Comparison of ENCODE assay signal across 10 cellular contexts in genomic region chr19:14550201-14550754, GRCh38. TPM values are rescaled to one million over a fixed set of nuclear protein-coding genes. Genes with fewer than 3 reads are reported as not detected.
DNase-seq lines count a peak whose midpoint lies in the region; ATAC-seq, FAIRE-seq and TF ChIP-seq lines count a peak whose summit lies in the region.
"Had no signal": no experiment of that assay in that cellular context is flagged by ENCODE, and none has a peak within 500 bp of the region (broad histone marks: within the 10 kb centered on the region; RNA-seq: fewer than 3 reads in every experiment).

No MANE protein-coding gene starts in this region.

- ATAC-seq in HG03521 (IDR thresholded peaks at IDR 0.05; ENCODE audit: unreplicated experiment): no peak
- ATAC-seq: left lung had no signal

- dilution Hi-C loops in keratinocyte (cut with MboI; ENCODE audit: extremely low pct_ligation_motif_present, low sequenced_read_pairs): no loop called here

- H3K27me3 ChIP-seq in keratinocyte (ENCODE audit: control insufficient read depth, extremely low read depth, insufficient read depth, low read length): no peaks in the 10 kb centered on the region
- H3K27me3 ChIP-seq: left lung had no signal

- FAIRE-seq in keratinocyte (lab: Jason Lieb, UNC): peak; percentile 34

- no peaks in the 10 kb centered on the region for H3K27me3 Mint-ChIP-seq in activated CD4-positive, alpha-beta memory T cell treated with anti-CD3 and anti-CD28 coated beads for 36 hours
- no peaks in the 10 kb centered on the region for H3K27me3 Mint-ChIP-seq in activated CD4-positive, alpha-beta memory T cell treated with anti-CD3 and anti-CD28 coated beads, Interleukin-2, amount 10 ng/mL, durations not matched to agents 7 days and 5 days

- no peaks in the 10 kb centered on the region for H3K9me3 Mint-ChIP-seq in activated CD4-positive, alpha-beta memory T cell treated with anti-CD3 and anti-CD28 coated beads for 36 hours
- H3K9me3 Mint-ChIP-seq in activated CD4-positive, alpha-beta memory T cell treated with anti-CD3 and anti-CD28 coated beads, Interleukin-2, amount 10 ng/mL, durations not matched to agents 7 days and 5 days: no peaks in the 10 kb centered on the region
- H3K9me3 Mint-ChIP-seq: HFFc6 had no signal

- H4K20me1 ChIP-seq in keratinocyte (ENCODE audit: control insufficient read depth, extremely low read depth, insufficient read depth, low read length): peaks cover 6% of the 10 kb centered on the region

- peak overlapping the region; percentile 61 for H3K27ac Mint-ChIP-seq in activated CD4-positive, alpha-beta memory T cell treated with anti-CD3 and anti-CD28 coated beads for 36 hours
- H3K27ac Mint-ChIP-seq in activated CD4-positive, alpha-beta memory T cell treated with anti-CD3 and anti-CD28 coated beads, Interleukin-2, amount 10 ng/mL, durations not matched to agents 7 days and 5 days: no peak overlapping the region
- H3K27ac Mint-ChIP-seq: HFFc6 had no signal

- CTCF ChIA-PET in activated CD4-positive, alpha-beta memory T cell treated with anti-CD3 and anti-CD28 coated beads for 36 hours (lab: Charles Lee): interaction anchor here (0.7 to 1.4 kb wide), 4 partner anchors 21 to 136 kb away, joined by 3 to 4 read pairs (median 3); partner anchors contain the start of gene TECR
- CTCF ChIA-PET in activated CD4-positive, alpha-beta memory T cell treated with anti-CD3 and anti-CD28 coated beads, Interleukin-2, amount 10 ng/mL, durations not matched to agents 7 days and 5 days (lab: Charles Lee): interaction anchor here (0.7 to 2.5 kb wide), 6 partner anchors 18 to 688 kb away, joined by 3 to 9 read pairs (median 6); partner anchors contain the start of gene NDUFB7

- H3K36me3 ChIP-seq in keratinocyte (ENCODE audit: control insufficient read depth in 2 of 2, extremely low read depth in 1 of 2, insufficient read depth in 2 of 2, low read length in 2 of 2): peaks cover 0 to 13% of the 10 kb centered on the region in 2 experiments

- H3K4me3 ChIP-seq in keratinocyte (ENCODE audit: control insufficient read depth in 2 of 3, extremely low read depth in 1 of 3, insufficient read depth in 2 of 3, low read depth in 1 of 3, low read length in 3 of 3): no peak overlapping the region
- H3K4me3 ChIP-seq: left lung had no signal

- peak overlapping the region; percentile 39 for H3K4me2 ChIP-seq in keratinocyte (ENCODE audit: control insufficient read depth, extremely low read depth, insufficient read depth, low read depth, low read length)

- no peak for DNase-seq in activated CD4-positive, alpha-beta memory T cell treated with anti-CD3 and anti-CD28 coated beads for 36 hours
- DNase-seq in activated CD4-positive, alpha-beta memory T cell treated with anti-CD3 and anti-CD28 coated beads, Interleukin-2, amount 10 ng/mL, durations not matched to agents 7 days and 5 days: no peak
- DNase-seq in keratinocyte (ENCODE audit: low read depth, low spot score) (no peak), GM13977 (ENCODE audit: low spot score) (no peak), middle frontal gyrus (ENCODE audit: extremely low spot score, low spot score) (no peak)
- DNase-seq: HFFc6 had no signal

- no peaks in the 10 kb centered on the region for H3K36me3 Mint-ChIP-seq in activated CD4-positive, alpha-beta memory T cell treated with anti-CD3 and anti-CD28 coated beads for 36 hours
- H3K36me3 Mint-ChIP-seq in activated CD4-positive, alpha-beta memory T cell treated with anti-CD3 and anti-CD28 coated beads, Interleukin-2, amount 10 ng/mL, durations not matched to agents 7 days and 5 days (ENCODE audit: low read depth): peaks cover 14% of the 10 kb centered on the region

- peaks cover 49% of the 10 kb centered on the region for H3K4me1 ChIP-seq in keratinocyte (ENCODE audit: control insufficient read depth, extremely low read depth, insufficient read depth, low read length)

- no peaks in the 10 kb centered on the region for H3K9me3 ChIP-seq in keratinocyte (ENCODE audit: control insufficient read depth, low read depth, low read length)
- H3K9me3 ChIP-seq: left lung had no signal

- POLR2A ChIA-PET in activated CD4-positive, alpha-beta memory T cell treated with anti-CD3 and anti-CD28 coated beads for 36 hours (lab: Charles Lee): no interaction called here
- POLR2A ChIA-PET in activated CD4-positive, alpha-beta memory T cell treated with anti-CD3 and anti-CD28 coated beads, Interleukin-2, amount 10 ng/mL, durations not matched to agents 7 days and 5 days (lab: Charles Lee): interaction anchor here (1.1 to 3.2 kb wide), 2 partner anchors 33 to 136 kb away, joined by 3 to 16 read pairs; partner anchors contain the start of gene DNAJB1

- H3K4me1 Mint-ChIP-seq in activated CD4-positive, alpha-beta memory T cell treated with anti-CD3 and anti-CD28 coated beads for 36 hours (ENCODE audit: low read depth): peaks cover 39% of the 10 kb centered on the region
- H3K4me1 Mint-ChIP-seq in activated CD4-positive, alpha-beta memory T cell treated with anti-CD3 and anti-CD28 coated beads, Interleukin-2, amount 10 ng/mL, durations not matched to agents 7 days and 5 days: peaks cover 18% of the 10 kb centered on the region

- H3K4me3 Mint-ChIP-seq in activated CD4-positive, alpha-beta memory T cell treated with anti-CD3 and anti-CD28 coated beads for 36 hours: no peak overlapping the region
- no peak overlapping the region for H3K4me3 Mint-ChIP-seq in activated CD4-positive, alpha-beta memory T cell treated with anti-CD3 and anti-CD28 coated beads, Interleukin-2, amount 10 ng/mL, durations not matched to agents 7 days and 5 days
- H3K4me3 Mint-ChIP-seq: HFFc6 had no signal

- H3K9ac ChIP-seq in keratinocyte (ENCODE audit: control insufficient read depth, extremely low read depth, insufficient read depth, low read length): peak overlapping the region; percentile 37

- in situ Hi-C loops in GM13977 (cut with MboI; ENCODE audit: low pct_unique_long_range_greater_than_20kb, low sequenced_read_pairs, unreplicated experiment): no loop called here

- no peak overlapping the region for H2AFZ ChIP-seq in keratinocyte (ENCODE audit: control insufficient read depth, low read length)

- H3K9me1 ChIP-seq in keratinocyte (ENCODE audit: control insufficient read depth, extremely low read depth, insufficient read depth, low read length): no peaks in the 10 kb centered on the region

- TF ChIP-seq CTCF in VCaP (conservative IDR thresholded peaks at IDR 0.05) (0 out of 2 replicates have a peak, but pooled peaks have one; percentile 6), keratinocyte (optimal IDR thresholded peaks at IDR 0.05 in 1 of 3, IDR thresholded peaks at IDR 0.05 in 1 of 3, conservative IDR thresholded peaks at IDR 0.05 in 1 of 3; ENCODE audit: extremely low read depth in 1 of 3, insufficient read depth in 2 of 3, low read length in 3 of 3) (no peak), GM13977 (IDR thresholded peaks at IDR 0.05; ENCODE audit: extremely low read depth, insufficient read depth, missing control alignments) (no peak)

- intact Hi-C loops in activated CD4-positive, alpha-beta memory T cell treated with anti-CD3 and anti-CD28 coated beads for 36 hours (cut with micrococcal nuclease): loop anchor here (2.0 kb wide), 1 partner anchor 21 kb away; the partner anchor contains the start of gene TECR

- H3K27ac ChIP-seq in VCaP (peak overlapping the region; percentile 82), keratinocyte (ENCODE audit: control insufficient read depth, insufficient read depth, low read length) (peak overlapping the region; percentile 63), temporal lobe (ENCODE audit: low read depth, low read length) (peak overlapping the region; percentile 28)
- H3K27ac ChIP-seq: left lung had no signal

- peaks cover 40% of the 10 kb centered on the region for H3K79me2 ChIP-seq in keratinocyte (ENCODE audit: control insufficient read depth, insufficient read depth, low read length)

RNA-seq across cellular contexts. Expression of gene TECR, which starts 20.9 kb away (rescaled TPM):
- 100 to 1,000 TPM; 120 TPM for total RNA-seq in activated CD4-positive, alpha-beta memory T cell treated with anti-CD3 and anti-CD28 coated beads for 36 hours
- total RNA-seq in activated CD4-positive, alpha-beta memory T cell treated with anti-CD3 and anti-CD28 coated beads, Interleukin-2, amount 10 ng/mL, durations not matched to agents 7 days and 5 days: 100 to 1,000 TPM; 171 to 178 TPM
- polyA plus RNA-seq in keratinocyte: 79.7 to 169 TPM (median 92.3 TPM) in 3 replicates
- 79.3 TPM for polyA plus RNA-seq in keratinocyte (2011; ENCODE audit: low read depth)
- 87.0 and 114 TPM in 2 replicates for polyA plus RNA-seq in keratinocyte (2011; cell fraction: cytosol; rRNA removed)
- 115 and 139 TPM in 2 replicates for polyA plus RNA-seq in keratinocyte (2011; cell fraction: nucleus; rRNA removed)
- polyA plus RNA-seq in keratinocyte (2012; ENCODE audit: low replicate concordance): 187 and 197 TPM in 2 replicates
- 161 to 522 TPM (median 205 TPM) in 3 replicates for polyA minus RNA-seq in keratinocyte
- 238 TPM for polyA minus RNA-seq in keratinocyte (2011; cell fraction: cytosol; rRNA and poly(A)+ RNA removed)
- 84.0 and 99.5 TPM in 2 replicates for polyA minus RNA-seq in keratinocyte (2011; cell fraction: nucleus; rRNA and poly(A)+ RNA removed)
- total RNA-seq in temporal lobe: 12.0 TPM

RNA-seq across cellular contexts. Expression of gene NDUFB7, which starts 21.6 kb away (rescaled TPM):
- total RNA-seq in activated CD4-positive, alpha-beta memory T cell treated with anti-CD3 and anti-CD28 coated beads for 36 hours: 100 to 1,000 TPM; 118 to 130 TPM
- 10 to 100 TPM; 91.6 to 93.0 TPM for total RNA-seq in activated CD4-positive, alpha-beta memory T cell treated with anti-CD3 and anti-CD28 coated beads, Interleukin-2, amount 10 ng/mL, durations not matched to agents 7 days and 5 days
- 122 to 267 TPM (median 146 TPM) in 3 replicates for polyA plus RNA-seq in keratinocyte
- 11.5 TPM for polyA plus RNA-seq in keratinocyte (2011; ENCODE audit: low read depth)
- polyA plus RNA-seq in keratinocyte (2011; cell fraction: cytosol; rRNA removed): 64.3 and 214 TPM in 2 replicates
- polyA plus RNA-seq in keratinocyte (2011; cell fraction: nucleus; rRNA removed): 66.4 and 86.8 TPM in 2 replicates
- 78.6 and 223 TPM in 2 replicates for polyA plus RNA-seq in keratinocyte (2012; ENCODE audit: low replicate concordance)
- 32.3 to 63.9 TPM (median 48.2 TPM) in 3 replicates for polyA minus RNA-seq in keratinocyte
- polyA minus RNA-seq in keratinocyte (2011; cell fraction: cytosol; rRNA and poly(A)+ RNA removed): 301 TPM
- 26.2 and 37.7 TPM in 2 replicates for polyA minus RNA-seq in keratinocyte (2011; cell fraction: nucleus; rRNA and poly(A)+ RNA removed)
- 101 TPM for total RNA-seq in temporal lobe

RNA-seq across cellular contexts. Expression of gene DNAJB1, which starts 32.1 kb away (rescaled TPM):
- total RNA-seq in activated CD4-positive, alpha-beta memory T cell treated with anti-CD3 and anti-CD28 coated beads for 36 hours: 10 to 100 TPM; 71.2 to 76.5 TPM
- 100 to 1,000 TPM; 108 to 114 TPM for total RNA-seq in activated CD4-positive, alpha-beta memory T cell treated with anti-CD3 and anti-CD28 coated beads, Interleukin-2, amount 10 ng/mL, durations not matched to agents 7 days and 5 days
- 249 to 290 TPM (median 265 TPM) in 3 replicates for polyA plus RNA-seq in keratinocyte
- polyA plus RNA-seq in keratinocyte (2011; ENCODE audit: low read depth): 402 TPM
- 283 and 335 TPM in 2 replicates for polyA plus RNA-seq in keratinocyte (2011; cell fraction: cytosol; rRNA removed)
- polyA plus RNA-seq in keratinocyte (2011; cell fraction: nucleus; rRNA removed): 248 and 253 TPM in 2 replicates
- polyA plus RNA-seq in keratinocyte (2012; ENCODE audit: low replicate concordance): 187 and 359 TPM in 2 replicates
- 150 to 262 TPM (median 198 TPM) in 3 replicates for polyA minus RNA-seq in keratinocyte
- 156 TPM for polyA minus RNA-seq in keratinocyte (2011; cell fraction: cytosol; rRNA and poly(A)+ RNA removed)
- 90.0 and 121 TPM in 2 replicates for polyA minus RNA-seq in keratinocyte (2011; cell fraction: nucleus; rRNA and poly(A)+ RNA removed)
- total RNA-seq in temporal lobe: 29.3 TPM

RNA-seq across cellular contexts. Expression of gene CLEC17A, which starts 32.6 kb away (rescaled TPM):
- under 1 TPM; 0.33 to 0.85 TPM for total RNA-seq in activated CD4-positive, alpha-beta memory T cell treated with anti-CD3 and anti-CD28 coated beads for 36 hours
- total RNA-seq in activated CD4-positive, alpha-beta memory T cell treated with anti-CD3 and anti-CD28 coated beads, Interleukin-2, amount 10 ng/mL, durations not matched to agents 7 days and 5 days: not detected
- polyA plus RNA-seq in keratinocyte: 0.04 TPM in 1 of 3 replicates, not detected in the others
- polyA plus RNA-seq in keratinocyte (2011; ENCODE audit: low read depth): not detected
- not detected in 2 replicates for polyA plus RNA-seq in keratinocyte (2011; cell fraction: cytosol; rRNA removed)
- not detected in 2 replicates for polyA plus RNA-seq in keratinocyte (2011; cell fraction: nucleus; rRNA removed)
- not detected in 2 replicates for polyA plus RNA-seq in keratinocyte (2012; ENCODE audit: low replicate concordance)
- polyA minus RNA-seq in keratinocyte: not detected in 3 replicates
- polyA minus RNA-seq in keratinocyte (2011; cell fraction: cytosol; rRNA and poly(A)+ RNA removed): not detected
- not detected in 2 replicates for polyA minus RNA-seq in keratinocyte (2011; cell fraction: nucleus; rRNA and poly(A)+ RNA removed)
- not detected for total RNA-seq in temporal lobe
- total RNA-seq: HFFc6 had no signal

RNA-seq across cellular contexts. Expression of gene GIPC1, which starts 54.4 kb away (rescaled TPM):
- total RNA-seq in activated CD4-positive, alpha-beta memory T cell treated with anti-CD3 and anti-CD28 coated beads for 36 hours: 10 to 100 TPM; 31.5 to 35.2 TPM
- 10 to 100 TPM; 39.8 to 40.0 TPM for total RNA-seq in activated CD4-positive, alpha-beta memory T cell treated with anti-CD3 and anti-CD28 coated beads, Interleukin-2, amount 10 ng/mL, durations not matched to agents 7 days and 5 days
- polyA plus RNA-seq in keratinocyte: 147 to 254 TPM (median 166 TPM) in 3 replicates
- 119 TPM for polyA plus RNA-seq in keratinocyte (2011; ENCODE audit: low read depth)
- polyA plus RNA-seq in keratinocyte (2011; cell fraction: cytosol; rRNA removed): 106 and 260 TPM in 2 replicates
- 107 and 171 TPM in 2 replicates for polyA plus RNA-seq in keratinocyte (2011; cell fraction: nucleus; rRNA removed)
- 188 and 230 TPM in 2 replicates for polyA plus RNA-seq in keratinocyte (2012; ENCODE audit: low replicate concordance)
- polyA minus RNA-seq in keratinocyte: 72.3 to 126 TPM (median 110 TPM) in 3 replicates
- 300 TPM for polyA minus RNA-seq in keratinocyte (2011; cell fraction: cytosol; rRNA and poly(A)+ RNA removed)
- polyA minus RNA-seq in keratinocyte (2011; cell fraction: nucleus; rRNA and poly(A)+ RNA removed): 93.5 and 97.4 TPM in 2 replicates
- 25.3 TPM for total RNA-seq in temporal lobe

Comparison
In these comparisons a context has a peak if more than half of its experiments do, and no peak if none do; other contexts are left out.
1. H3K27ac ChIP-seq: peak in every context shown above with its lines; median percentile 82 in VCaP; 63 in keratinocyte; 28 in temporal lobe.